In the genomic region with DNA sequence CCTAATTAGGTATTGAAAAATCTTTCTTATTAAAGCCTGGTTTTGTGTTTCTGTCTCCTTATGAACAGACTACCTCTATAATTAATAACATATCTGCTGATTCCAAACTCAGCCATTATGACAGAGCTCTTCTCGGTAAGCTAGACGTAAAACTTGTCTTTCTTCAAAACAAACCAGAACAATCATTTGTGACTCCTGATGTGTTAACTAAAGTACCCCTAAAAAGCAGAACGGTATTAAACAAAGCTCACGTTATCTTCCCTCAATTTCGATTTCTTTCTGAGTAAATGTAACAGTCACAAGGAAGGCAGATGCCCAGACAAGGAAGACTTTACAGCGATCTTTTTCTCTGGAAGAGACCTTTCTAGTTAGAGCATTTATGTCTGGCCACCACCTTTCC, we compare ENCODE assay signal across 10 cellular contexts. TPM values are rescaled to one million over a fixed set of nuclear protein-coding genes. Genes with fewer than 3 reads are reported as not detected.
A peak's percentile ranks its signal among the peaks of the same experiment; 100 is the strongest.
DNase-seq lines count a peak whose midpoint lies in the region; ATAC-seq, FAIRE-seq and TF ChIP-seq lines count a peak whose summit lies in the region.
"Had no signal": no experiment of that assay in that cellular context is flagged by ENCODE, and none has a peak within 500 bp of the region (broad histone marks: within the 10 kb centered on the region; RNA-seq: fewer than 3 reads in every experiment).

No MANE protein-coding gene starts in this region.

- H3K9me2 ChIP-seq in neural cell (ENCODE audit: insufficient read depth, low read length), result no peaks in the 10 kb centered on the region

- H3K27ac Mint-ChIP-seq in CD8-positive, alpha-beta memory T cell, result peak overlapping the region in 1 of 8 donors; percentile 25
- H3K27ac Mint-ChIP-seq: dendritic cell treated with granulocyte-macrophage colony-stimulating factor and Interleukin-4, amounts not matched to agents 40 ng/mL and 50 ng/mL, for 4 days had no signal

- TF ChIP-seq EP300 in neural cell (conservative IDR thresholded peaks at IDR 0.05; ENCODE audit: poor library complexity, severe bottlenecking), result no peak

- no peak for DNase-seq in CD8-positive, alpha-beta memory T cell
- DNase-seq in adrenal gland (no peak), GM19239 (ENCODE audit: insufficient read length, low spot score) (no peak), lower leg skin (ENCODE audit: low spot score in 2 of 2) (no peak)
- DNase-seq: NCI-H2081 treated with DMSO at 0.1 percent for 48 hours had no signal

- no peak overlapping the region for H3K27ac ChIP-seq in CD8-positive, alpha-beta memory T cell (ENCODE audit: low read depth, low read length)
- H3K27ac ChIP-seq in neural cell (ENCODE audit: low read length), result no peak overlapping the region
- H3K27ac ChIP-seq in adrenal gland, result peak overlapping the region in 1 of 5 donors; percentile 49

- H3K4me1 Mint-ChIP-seq in CD8-positive, alpha-beta memory T cell, result peaks cover 0 to 11% (median 6%) of the 10 kb centered on the region in 3 donors

- H4K20me1 ChIP-seq in neural cell (ENCODE audit: insufficient read depth), result no peaks in the 10 kb centered on the region

- TF ChIP-seq POLR2A in adrenal gland (IDR thresholded peaks at IDR 0.05) (no peak), lower leg skin (IDR thresholded peaks at IDR 0.05) (no peak)

- peaks cover 3% of the 10 kb centered on the region for H3F3A ChIP-seq in neural cell (ENCODE audit: insufficient read depth, low read length, poor library complexity, severe bottlenecking)

- peaks cover 13 to 26% of the 10 kb centered on the region in 2 donors for H3K27me3 Mint-ChIP-seq in CD8-positive, alpha-beta memory T cell

- TF ChIP-seq RAD21 in neural cell (conservative IDR thresholded peaks at IDR 0.05), result no peak

- no peaks in the 10 kb centered on the region for H3K9me3 ChIP-seq in CD8-positive, alpha-beta memory T cell (ENCODE audit: low read length)
- no peaks in the 10 kb centered on the region for H3K9me3 ChIP-seq in neural cell (ENCODE audit: low read length)
- H3K9me3 ChIP-seq in adrenal gland (replicated peaks in 1 of 3), result no peaks in the 10 kb centered on the region

- no peak overlapping the region for H3K9ac ChIP-seq in neural cell (ENCODE audit: low read length)

- ATAC-seq in HG03439 (IDR thresholded peaks at IDR 0.05; ENCODE audit: unreplicated experiment) (peak; percentile 17), HG03135 (IDR thresholded peaks at IDR 0.05; ENCODE audit: unreplicated experiment) (no peak)

- H3K4me1 ChIP-seq in CD8-positive, alpha-beta memory T cell (ENCODE audit: insufficient read depth, low read length), result no peaks in the 10 kb centered on the region
- H3K4me1 ChIP-seq in adrenal gland (replicated peaks in 1 of 2), result peaks cover 13 to 23% of the 10 kb centered on the region in 2 donors

- no peak overlapping the region for H2AFZ ChIP-seq in neural cell (ENCODE audit: low read depth, low read length)

- peaks cover 10% of the 10 kb centered on the region for H3K79me2 ChIP-seq in neural cell (replicated peaks; ENCODE audit: insufficient read depth, low read length)

- intact Hi-C loops in adrenal gland (cut with DNase I), result loop anchor here in 1 of 2 donors (10.0 kb wide), 1 partner anchor 179 kb away; no protein-coding TSS in a partner anchor
- intact Hi-C loops in lower leg skin (cut with DNase I; ENCODE audit: low total_unique reads), result no loop called here

- POLR2A ChIA-PET in CD8-positive, alpha-beta memory T cell (lab: Charles Lee), result no interaction called here

- no peak overlapping the region for H3K4me3 ChIP-seq in CD8-positive, alpha-beta memory T cell (ENCODE audit: low read length)
- peak overlapping the region; percentile 88 for H3K4me3 ChIP-seq in neural cell (ENCODE audit: low read length)
- H3K4me3 ChIP-seq in adrenal gland, result peak overlapping the region in 1 of 4 donors; percentile 86
- H3K4me3 ChIP-seq in lower leg skin (ENCODE audit: low read depth, poor library complexity, severe bottlenecking), result no peak overlapping the region

- WGBS in adrenal gland, 4 donors, result 18 to 22% (median 19%) methylated on average over 6 of the region's 6 CpGs
- 7 to 10% methylated on average over 6 of the region's 6 CpGs for WGBS in lower leg skin, 2 donors

- H3K27me3 ChIP-seq in CD8-positive, alpha-beta memory T cell (ENCODE audit: insufficient read depth, low read length, poor library complexity, severe bottlenecking), result no peaks in the 10 kb centered on the region
- H3K27me3 ChIP-seq in neural cell (ENCODE audit: insufficient read depth, low read depth, low read length) (no peaks in the 10 kb centered on the region), adrenal gland (no peaks in the 10 kb centered on the region)

- H3K4me3 Mint-ChIP-seq in CD8-positive, alpha-beta memory T cell, result peak overlapping the region in 6 of 7 donors; percentile 12 to 60 (median 35)
- H3K4me3 Mint-ChIP-seq: dendritic cell treated with granulocyte-macrophage colony-stimulating factor and Interleukin-4, amounts not matched to agents 40 ng/mL and 50 ng/mL, for 4 days had no signal

- peak overlapping the region; percentile 90 for H3K4me2 ChIP-seq in neural cell (ENCODE audit: low read length)

- no peaks in the 10 kb centered on the region for H3K36me3 Mint-ChIP-seq in CD8-positive, alpha-beta memory T cell

- peaks cover 0 to 14% (median 4%) of the 10 kb centered on the region in 5 donors for H3K9me3 Mint-ChIP-seq in CD8-positive, alpha-beta memory T cell
- H3K9me3 Mint-ChIP-seq: dendritic cell treated with granulocyte-macrophage colony-stimulating factor and Interleukin-4, amounts not matched to agents 40 ng/mL and 50 ng/mL, for 4 days had no signal

- CTCF ChIA-PET in CD8-positive, alpha-beta memory T cell (lab: Charles Lee), result no interaction called here

- FAIRE-seq in endometrium (lab: Jason Lieb, UNC) (peak; percentile 37), GM19239 (lab: Jason Lieb, UNC) (no peak)

- no peaks in the 10 kb centered on the region for H3K36me3 ChIP-seq in CD8-positive, alpha-beta memory T cell (ENCODE audit: insufficient read depth, low read length)
- no peaks in the 10 kb centered on the region for H3K36me3 ChIP-seq in neural cell (ENCODE audit: insufficient read depth, low read length)
- no peaks in the 10 kb centered on the region for H3K36me3 ChIP-seq in adrenal gland (replicated peaks in 1 of 2)

- no peak for TF ChIP-seq CTCF in neural cell (IDR thresholded peaks at IDR 0.05; ENCODE audit: poor library complexity, severe bottlenecking)
- TF ChIP-seq CTCF in adrenal gland (IDR thresholded peaks at IDR 0.05), result no peak
- no peak for TF ChIP-seq CTCF in lower leg skin (IDR thresholded peaks at IDR 0.05)

TF ChIP-seq in neural cell, 6 proteins besides CTCF, POLR2A, EP300 and RAD21:
- TF ChIP-seq POLR2AphosphoS5 (IDR thresholded peaks at IDR 0.05) (no peak), EZH2 (IDR thresholded peaks at IDR 0.05; ENCODE audit: borderline replicate concordance, insufficient read depth, low read length, poor library complexity, severe bottlenecking) (no peak), MXI1 (conservative IDR thresholded peaks at IDR 0.05; ENCODE audit: poor library complexity, severe bottlenecking) (no peak), SMC3 (conservative IDR thresholded peaks at IDR 0.05; ENCODE audit: poor library complexity) (no peak), TAF1 (IDR thresholded peaks at IDR 0.05; ENCODE audit: low read depth) (no peak)
- TF ChIP-seq, protein P1, sequence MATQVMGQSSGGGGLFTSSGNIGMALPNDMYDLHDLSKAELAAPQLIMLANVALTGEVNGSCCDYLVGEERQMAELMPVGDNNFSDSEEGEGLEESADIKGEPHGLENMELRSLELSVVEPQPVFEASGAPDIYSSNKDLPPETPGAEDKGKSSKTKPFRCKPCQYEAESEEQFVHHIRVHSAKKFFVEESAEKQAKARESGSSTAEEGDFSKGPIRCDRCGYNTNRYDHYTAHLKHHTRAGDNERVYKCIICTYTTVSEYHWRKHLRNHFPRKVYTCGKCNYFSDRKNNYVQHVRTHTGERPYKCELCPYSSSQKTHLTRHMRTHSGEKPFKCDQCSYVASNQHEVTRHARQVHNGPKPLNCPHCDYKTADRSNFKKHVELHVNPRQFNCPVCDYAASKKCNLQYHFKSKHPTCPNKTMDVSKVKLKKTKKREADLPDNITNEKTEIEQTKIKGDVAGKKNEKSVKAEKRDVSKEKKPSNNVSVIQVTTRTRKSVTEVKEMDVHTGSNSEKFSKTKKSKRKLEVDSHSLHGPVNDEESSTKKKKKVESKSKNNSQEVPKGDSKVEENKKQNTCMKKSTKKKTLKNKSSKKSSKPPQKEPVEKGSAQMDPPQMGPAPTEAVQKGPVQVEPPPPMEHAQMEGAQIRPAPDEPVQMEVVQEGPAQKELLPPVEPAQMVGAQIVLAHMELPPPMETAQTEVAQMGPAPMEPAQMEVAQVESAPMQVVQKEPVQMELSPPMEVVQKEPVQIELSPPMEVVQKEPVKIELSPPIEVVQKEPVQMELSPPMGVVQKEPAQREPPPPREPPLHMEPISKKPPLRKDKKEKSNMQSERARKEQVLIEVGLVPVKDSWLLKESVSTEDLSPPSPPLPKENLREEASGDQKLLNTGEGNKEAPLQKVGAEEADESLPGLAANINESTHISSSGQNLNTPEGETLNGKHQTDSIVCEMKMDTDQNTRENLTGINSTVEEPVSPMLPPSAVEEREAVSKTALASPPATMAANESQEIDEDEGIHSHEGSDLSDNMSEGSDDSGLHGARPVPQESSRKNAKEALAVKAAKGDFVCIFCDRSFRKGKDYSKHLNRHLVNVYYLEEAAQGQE (IDR thresholded peaks at IDR 0.05; ENCODE audit: borderline replicate concordance), result no peak

RNA-seq across cellular contexts. Expression of a gene that starts 1.8 kb away (rescaled TPM):
- not detected for total RNA-seq in CD8-positive, alpha-beta memory T cell
- polyA plus RNA-seq in CD8-positive, alpha-beta memory T cell, result not detected
- polyA plus RNA-seq in neural cell (3.2 and 4.3 TPM in 2 replicates), adrenal gland (1 to 10 TPM in 1 of 3 donors, under 1 TPM in 2; 0.40 to 3.0 (median 0.97) TPM)
- polyA minus RNA-seq in neural cell, result 9.7 and 12.6 TPM in 2 replicates
- total RNA-seq in adrenal gland (1 to 10 TPM; 1.1 to 6.0 (median 3.4) TPM), lower leg skin (10 to 100 TPM; 13.4 to 22.3 (median 18.5) TPM)
